ENCODE assay signal across 18 cellular contexts in genomic region chr1:61047061-61047460, GRCh38. TPM values are rescaled to one million over a fixed set of nuclear protein-coding genes. Genes with fewer than 3 reads are reported as not detected.
DNase-seq lines count a peak whose midpoint lies in the region; FAIRE-seq and TF ChIP-seq lines count a peak whose summit lies in the region.
"Had no signal": no experiment of that assay in that cellular context is flagged by ENCODE, and none has a peak within 500 bp of the region (broad histone marks: within the 10 kb centered on the region; RNA-seq: fewer than 3 reads in every experiment).

No MANE protein-coding gene starts in this region.

- H3K9me3 ChIP-seq in mammary epithelial cell (replicated peaks; ENCODE audit: insufficient read depth, low read length) (no peaks in the 10 kb centered on the region), keratinocyte (ENCODE audit: control insufficient read depth, low read depth, low read length) (no peaks in the 10 kb centered on the region), esophagus muscularis mucosa (no peaks in the 10 kb centered on the region)

- dilution Hi-C loops in mammary epithelial cell (cut with HindIII; ENCODE audit: low sequenced_read_pairs) (no loop called here), keratinocyte (cut with MboI; ENCODE audit: extremely low pct_ligation_motif_present, low sequenced_read_pairs) (no loop called here)

- H3K79me2 ChIP-seq in mammary epithelial cell (ENCODE audit: insufficient read depth, low read length) = no peaks in the 10 kb centered on the region
- no peaks in the 10 kb centered on the region for H3K79me2 ChIP-seq in keratinocyte (ENCODE audit: control insufficient read depth, insufficient read depth, low read length)

- H2AFZ ChIP-seq in mammary epithelial cell (ENCODE audit: low read depth, low read length) (peak overlapping the region; percentile 53), keratinocyte (ENCODE audit: control insufficient read depth, low read length) (no peak overlapping the region)

- peak; percentile 58 for FAIRE-seq in keratinocyte (lab: Jason Lieb, UNC)
- FAIRE-seq: GM12878, H1 had no signal

- no peak overlapping the region for H3K4me2 ChIP-seq in mammary epithelial cell (ENCODE audit: insufficient read depth, low read depth, low read length)
- H3K4me2 ChIP-seq in keratinocyte (ENCODE audit: control insufficient read depth, extremely low read depth, insufficient read depth, low read depth, low read length) = no peak overlapping the region
- H3K4me2 ChIP-seq: BLaER1 had no signal

- DNase-seq in mammary epithelial cell (peak; percentile 24), MCF 10A (ENCODE audit: unreplicated experiment) (no peak), epithelial cell of esophagus (ENCODE audit: low read depth) (peak; percentile 70), keratinocyte (ENCODE audit: low read depth, low spot score) (no peak), esophagus muscularis mucosa (ENCODE audit: extremely low spot score) (no peak), NCI-H2107 treated with DMSO at 0.1 percent for 48 hours (lab: John Stamatoyannopoulos, UW; ENCODE audit: unreplicated experiment) (no peak), DMS153 (lab: John Stamatoyannopoulos, UW) (no peak)
- DNase-seq: 8988T; Calu3; CD8-positive, alpha-beta T cell; DMS53; DND-41; EL; H9 had no signal

- H4K20me1 ChIP-seq in mammary epithelial cell (ENCODE audit: insufficient read depth, low read length) = no peaks in the 10 kb centered on the region
- H4K20me1 ChIP-seq in keratinocyte (ENCODE audit: control insufficient read depth, extremely low read depth, insufficient read depth, low read length) = no peaks in the 10 kb centered on the region

- CTCF ChIA-PET in mammary epithelial cell (lab: Charles Lee; ENCODE audit: low non-redundant PET) (no interaction called here), MCF 10A (lab: Yijun Ruan, JAX) (interaction anchor here (0.9 to 4.8 kb wide), 5 partner anchors 32 to 1076 kb away, joined by 3 to 77 read pairs (median 5); no protein-coding TSS in a partner anchor)

- H3K9me3 Mint-ChIP-seq in MCF 10A (ENCODE audit: unreplicated experiment) = no peaks in the 10 kb centered on the region
- H3K9me3 Mint-ChIP-seq: CD8-positive, alpha-beta T cell; H9 had no signal

- H3K27ac Mint-ChIP-seq in MCF 10A (ENCODE audit: low read depth, unreplicated experiment) = no peak overlapping the region
- H3K27ac Mint-ChIP-seq: CD8-positive, alpha-beta T cell; H9 had no signal

- no peak for TF ChIP-seq POLR2A in esophagus muscularis mucosa (IDR thresholded peaks at IDR 0.05; ENCODE audit: low read depth)

- no peak overlapping the region for H3K9ac ChIP-seq in mammary epithelial cell (ENCODE audit: insufficient read depth, low read length)
- H3K9ac ChIP-seq in keratinocyte (ENCODE audit: control insufficient read depth, extremely low read depth, insufficient read depth, low read length) = no peak overlapping the region
- H3K9ac ChIP-seq: BLaER1 had no signal

- H3K27me3 ChIP-seq in mammary epithelial cell (ENCODE audit: insufficient read depth, low read length) = no peaks in the 10 kb centered on the region
- H3K27me3 ChIP-seq in keratinocyte (ENCODE audit: control insufficient read depth, extremely low read depth, insufficient read depth, low read length) = no peaks in the 10 kb centered on the region
- peaks cover 0 to 4% (median 0%) of the 10 kb centered on the region in 4 donors for H3K27me3 ChIP-seq in esophagus muscularis mucosa

- no peak for TF ChIP-seq CTCF in mammary epithelial cell (conservative IDR thresholded peaks at IDR 0.05 in 1 of 2, IDR thresholded peaks at IDR 0.05 in 1 of 2; ENCODE audit: extremely low read depth in 1 of 2, insufficient read depth in 1 of 2, low read depth in 1 of 2, low read length in 2 of 2)
- no peak for TF ChIP-seq CTCF in MCF 10A (IDR thresholded peaks at IDR 0.05; ENCODE audit: unreplicated experiment)
- TF ChIP-seq CTCF in epithelial cell of esophagus (IDR thresholded peaks at IDR 0.05; ENCODE audit: insufficient read depth, low read depth, low read length, missing control alignments) = no peak
- TF ChIP-seq CTCF in keratinocyte (optimal IDR thresholded peaks at IDR 0.05 in 1 of 3, IDR thresholded peaks at IDR 0.05 in 1 of 3, conservative IDR thresholded peaks at IDR 0.05 in 1 of 3; ENCODE audit: extremely low read depth in 1 of 3, insufficient read depth in 2 of 3, low read length in 3 of 3) = no peak
- no peak for TF ChIP-seq CTCF in esophagus muscularis mucosa (IDR thresholded peaks at IDR 0.05)

- intact Hi-C loops in mammary epithelial cell (cut with micrococcal nuclease) = loop anchor here (10.0 kb wide), 1 partner anchor 482 kb away; no protein-coding TSS in a partner anchor
- intact Hi-C loops in MCF 10A (cut with micrococcal nuclease) = no loop called here
- intact Hi-C loops in esophagus muscularis mucosa (cut with DNase I) = loop anchor here (5.0 kb wide), 1 partner anchor 595 kb away; no protein-coding TSS in a partner anchor

- H3K4me3 ChIP-seq in mammary epithelial cell (replicated peaks in 1 of 3; ENCODE audit: insufficient read depth in 1 of 3, low read depth in 2 of 3, low read length in 3 of 3) = no peak overlapping the region
- no peak overlapping the region for H3K4me3 ChIP-seq in epithelial cell of esophagus (ENCODE audit: low read length)
- no peak overlapping the region for H3K4me3 ChIP-seq in keratinocyte (ENCODE audit: control insufficient read depth in 2 of 3, extremely low read depth in 1 of 3, insufficient read depth in 2 of 3, low read depth in 1 of 3, low read length in 3 of 3)
- H3K4me3 ChIP-seq in esophagus muscularis mucosa = no peak overlapping the region
- H3K4me3 ChIP-seq: BLaER1, GM12878 had no signal

- no peaks in the 10 kb centered on the region for H3K9me1 ChIP-seq in keratinocyte (ENCODE audit: control insufficient read depth, extremely low read depth, insufficient read depth, low read length)

- TF ChIP-seq EP300 in esophagus muscularis mucosa (IDR thresholded peaks at IDR 0.05) = no peak

- H3K36me3 ChIP-seq in mammary epithelial cell (ENCODE audit: insufficient read depth, low read length) (no peaks in the 10 kb centered on the region), keratinocyte (ENCODE audit: control insufficient read depth in 2 of 2, extremely low read depth in 1 of 2, insufficient read depth in 2 of 2, low read length in 2 of 2) (no peaks in the 10 kb centered on the region), esophagus muscularis mucosa (no peaks in the 10 kb centered on the region)
- H3K36me3 ChIP-seq: BLaER1 had no signal

- H3K27ac ChIP-seq in mammary epithelial cell (ENCODE audit: insufficient read depth, low read depth, low read length) = no peak overlapping the region
- no peak overlapping the region for H3K27ac ChIP-seq in keratinocyte (ENCODE audit: control insufficient read depth, insufficient read depth, low read length)
- H3K27ac ChIP-seq in esophagus muscularis mucosa (replicated peaks in 1 of 4) = no peak overlapping the region
- H3K27ac ChIP-seq: BLaER1 had no signal

- POLR2A ChIA-PET in MCF 10A (lab: Yijun Ruan, JAX) = interaction anchor here (0.7 kb wide), 1 partner anchor 50 kb away, joined by 4 read pairs; no protein-coding TSS in a partner anchor

- 35% methylated on average over 3 of the region's 3 CpGs for WGBS in mammary epithelial cell (ENCODE audit: low coverage, missing lambda C conversion rate)
- 99% methylated on average over 3 of the region's 3 CpGs for WGBS in esophagus muscularis mucosa

- BruUV-seq in mammary epithelial cell (replicated peaks; lab: Mats Ljungman, UMichigan) = no TSS peak
- no TSS peak for BruUV-seq in MCF 10A (replicated peaks; lab: Mats Ljungman, UMichigan)

- in situ Hi-C loops in mammary epithelial cell (cut with MboI; ENCODE audit: low sequenced_read_pairs in 2 of 2) = loop anchor here (5.0 to 10.0 kb wide), 2 partner anchors 70 to 72 kb away; no protein-coding TSS in a partner anchor

- no peaks in the 10 kb centered on the region for H3K36me3 Mint-ChIP-seq in MCF 10A (ENCODE audit: insufficient read depth, unreplicated experiment)
- H3K36me3 Mint-ChIP-seq: CD8-positive, alpha-beta T cell had no signal

- H3K4me1 ChIP-seq in mammary epithelial cell (ENCODE audit: insufficient read depth, low read length) = peaks cover 19% of the 10 kb centered on the region
- H3K4me1 ChIP-seq in keratinocyte (ENCODE audit: control insufficient read depth, extremely low read depth, insufficient read depth, low read length) = peaks cover 8% of the 10 kb centered on the region
- H3K4me1 ChIP-seq in esophagus muscularis mucosa = peaks cover 19 to 30% (median 27%) of the 10 kb centered on the region in 4 donors

- peaks cover 17% of the 10 kb centered on the region for H3K4me1 Mint-ChIP-seq in MCF 10A (ENCODE audit: insufficient read depth, unreplicated experiment)

- no peaks in the 10 kb centered on the region for H3K27me3 Mint-ChIP-seq in MCF 10A (ENCODE audit: insufficient read depth, unreplicated experiment)

- no peak overlapping the region for H3K4me3 Mint-ChIP-seq in MCF 10A (ENCODE audit: unreplicated experiment)
- H3K4me3 Mint-ChIP-seq: CD14-positive monocyte; CD8-positive, alpha-beta T cell; H9 had no signal

RNA-seq across cellular contexts. Expression of gene NFIA, which starts 35.3 kb away (rescaled TPM):
- total RNA-seq in mammary epithelial cell (10 to 100 TPM in 1 of 2 donors, 1 to 10 TPM in 1; 8.7 to 33.2 TPM), MCF 10A (2022) (47.4 and 54.8 TPM in 2 replicates), esophagus muscularis mucosa (100 to 1,000 TPM; 134 to 183 (median 148) TPM)
- polyA plus RNA-seq in mammary epithelial cell (27.8 TPM), keratinocyte (14.7 to 15.8 TPM (median 15.0 TPM) in 3 replicates)
- polyA minus RNA-seq in mammary epithelial cell (49.5 TPM), keratinocyte (43.3 to 66.0 TPM (median 52.8 TPM) in 3 replicates)
- polyA plus RNA-seq in keratinocyte (2011; ENCODE audit: low read depth) = 11.6 TPM
- 10.3 and 14.9 TPM in 2 replicates for polyA plus RNA-seq in keratinocyte (2011; cell fraction: cytosol; rRNA removed)
- 15.1 and 17.0 TPM in 2 replicates for polyA plus RNA-seq in keratinocyte (2011; cell fraction: nucleus; rRNA removed)
- polyA plus RNA-seq in keratinocyte (2012; ENCODE audit: low replicate concordance) = 9.8 and 10.0 TPM in 2 replicates
- polyA minus RNA-seq in keratinocyte (2011; cell fraction: cytosol; rRNA and poly(A)+ RNA removed) = 26.3 TPM
- 33.3 and 66.9 TPM in 2 replicates for polyA minus RNA-seq in keratinocyte (2011; cell fraction: nucleus; rRNA and poly(A)+ RNA removed)

Comparison
In these comparisons a context has a peak if more than half of its experiments do, and no peak if none do; other contexts are left out.
1. DNase-seq: peak in mammary epithelial cell (single experiment) and epithelial cell of esophagus (single experiment); none in MCF 10A (single experiment), keratinocyte (single experiment), esophagus muscularis mucosa (single experiment), NCI-H2107 treated with DMSO at 0.1 percent for 48 hours (single experiment) and DMS153 (single experiment).